18 cellular contexts compared by ENCODE assay signal in genomic region chr20:43863330-43863729, GRCh38.
"Had no signal": no experiment of that assay in that cellular context is flagged by ENCODE, and none has a peak within 500 bp of the region (broad histone marks: within the 10 kb centered on the region; RNA-seq: fewer than 3 reads in every experiment).

No MANE protein-coding gene starts in this region.

- H3K27ac ChIP-seq: epithelial cell of prostate, ovary, SJCRH30 had no signal

- H3K4me3 Mint-ChIP-seq: activated B cell treated with CpG ODN at 0.5 μM for 24 hours; activated CD8-positive, alpha-beta T cell treated with anti-CD3 and anti-CD28 coated beads for 36 hours; activated naive CD8-positive, alpha-beta T cell; brain; central memory CD8-positive, alpha-beta T cell; nephron progenitor cell; stimulated activated naive B cell treated with anti-CD40 and anti-IgM and Interleukin-4, amounts not matched to agents 10 μg/mL and 1 μg/mL and 100 μg/mL, for 72 hours had no signal

- FAIRE-seq: kidney had no signal

- H3K4me1 Mint-ChIP-seq: activated B cell treated with CpG ODN at 0.5 μM for 24 hours; brain; central memory CD8-positive, alpha-beta T cell had no signal

- H3K36me3 Mint-ChIP-seq: activated naive CD8-positive, alpha-beta T cell; brain; stimulated activated naive B cell treated with anti-CD40 and anti-IgM and Interleukin-4, amounts not matched to agents 10 μg/mL and 1 μg/mL and 100 μg/mL, for 72 hours had no signal

- H3K4me1 ChIP-seq: SJCRH30 had no signal

- ATAC-seq: activated CD8-positive, alpha-beta T cell treated with anti-CD3 and anti-CD28 coated beads for 36 hours; left ventricle myocardium superior; stimulated activated naive B cell treated with anti-CD40 and anti-IgM and Interleukin-4, amounts not matched to agents 10 μg/mL and 1 μg/mL and 100 μg/mL, for 72 hours had no signal

- H3K9me3 ChIP-seq: ovary, SJCRH30 had no signal

- H3K9me3 Mint-ChIP-seq: activated B cell treated with CpG ODN at 0.5 μM for 24 hours; activated CD8-positive, alpha-beta T cell treated with anti-CD3 and anti-CD28 coated beads for 36 hours; brain; central memory CD8-positive, alpha-beta T cell; stimulated activated naive B cell treated with anti-CD40 and anti-IgM and Interleukin-4, amounts not matched to agents 10 μg/mL and 1 μg/mL and 100 μg/mL, for 72 hours had no signal

- H3K27me3 ChIP-seq: ovary, SJCRH30 had no signal

- DNase-seq: activated B cell treated with CpG ODN at 0.5 μM for 24 hours; activated CD4-positive, alpha-beta T cell treated with anti-CD3 and anti-CD28 coated beads for 48 hours; activated CD8-positive, alpha-beta T cell treated with anti-CD3 and anti-CD28 coated beads for 36 hours; activated gamma-delta T cell treated with Interleukin-2 at 50 U/mL for 16 hours; amniotic stem cell; cortex of kidney; effector memory CD4-positive, alpha-beta T cell; kidney; left ventricle myocardium superior; mesendoderm; nephron progenitor cell; ovary; SJCRH30; stimulated activated naive B cell treated with anti-CD40 and anti-IgM and Interleukin-4, amounts not matched to agents 10 μg/mL and 1 μg/mL and 100 μg/mL, for 72 hours had no signal

- H3K4me3 ChIP-seq: ovary, SJCRH30 had no signal

- H3K27ac Mint-ChIP-seq: activated B cell treated with CpG ODN at 0.5 μM for 24 hours; activated CD8-positive, alpha-beta T cell treated with anti-CD3 and anti-CD28 coated beads for 36 hours; activated naive CD8-positive, alpha-beta T cell; brain; nephron progenitor cell; stimulated activated naive B cell treated with anti-CD40 and anti-IgM and Interleukin-4, amounts not matched to agents 10 μg/mL and 1 μg/mL and 100 μg/mL, for 72 hours had no signal

- H3K36me3 ChIP-seq: ovary, SJCRH30 had no signal
